In genomic region chr13:28658796-28659610, GRCh38 we compare ENCODE assay signal across 9 cellular contexts. TPM values are rescaled to one million over a fixed set of nuclear protein-coding genes. Genes with fewer than 3 reads are reported as not detected.
DNase-seq lines count a peak whose midpoint lies in the region; ATAC-seq, FAIRE-seq and TF ChIP-seq lines count a peak whose summit lies in the region.
"Had no signal": no experiment of that assay in that cellular context is flagged by ENCODE, and none has a peak within 500 bp of the region (broad histone marks: within the 10 kb centered on the region; RNA-seq: fewer than 3 reads in every experiment).

A gene with protein sequence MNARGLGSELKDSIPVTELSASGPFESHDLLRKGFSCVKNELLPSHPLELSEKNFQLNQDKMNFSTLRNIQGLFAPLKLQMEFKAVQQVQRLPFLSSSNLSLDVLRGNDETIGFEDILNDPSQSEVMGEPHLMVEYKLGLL (plus strand): TSS chr13:28659130. CDS start chr13:28659185, 55 bp downstream.

- H2AFZ ChIP-seq in keratinocyte (ENCODE audit: control insufficient read depth, low read length): peak within 1 kb of the TSS; percentile 88

- peak; percentile 89 for ATAC-seq in GM18907 (IDR thresholded peaks at IDR 0.05; ENCODE audit: unreplicated experiment)
- ATAC-seq in HG03139 (IDR thresholded peaks at IDR 0.05; ENCODE audit: unreplicated experiment): peak; percentile 85

- peak within 1 kb of the TSS; percentile 89 for H3K9ac ChIP-seq in keratinocyte (ENCODE audit: control insufficient read depth, extremely low read depth, insufficient read depth, low read length)

- peak; percentile 88 for DNase-seq in AG09319 (ENCODE audit: extremely low read depth, low read depth)
- DNase-seq in NCI-H460 (ENCODE audit: extremely low read depth, low read depth): peak; percentile 93
- DNase-seq in activated CD4-positive, alpha-beta T cell treated with anti-CD3 and anti-CD28 coated beads for 1 hour: peak; percentile 86
- DNase-seq in cerebellar nuclear complex (lab: John Stamatoyannopoulos, UW): peak; percentile 21 to 64
- peak; percentile 30 for DNase-seq in keratinocyte (ENCODE audit: low read depth, low spot score)
- DNase-seq in stimulated activated CD4-positive, alpha-beta T cell treated with anti-CD3 and anti-CD28 coated beads, Interleukin-15, amount 100 ng/mL, for 1 hour (ENCODE audit: low read depth in 1 of 2, low spot score in 1 of 2): peak; percentile 70 to 89

- no peaks in the 10 kb centered on the region for H3K27me3 ChIP-seq in keratinocyte (ENCODE audit: control insufficient read depth, extremely low read depth, insufficient read depth, low read length)

- H3K4me2 ChIP-seq in keratinocyte (ENCODE audit: control insufficient read depth, extremely low read depth, insufficient read depth, low read depth, low read length): peak within 1 kb of the TSS; percentile 93

- no peaks in the 10 kb centered on the region for H3K9me3 ChIP-seq in keratinocyte (ENCODE audit: control insufficient read depth, low read depth, low read length)

- FAIRE-seq in keratinocyte (lab: Jason Lieb, UNC): peak; percentile 61
- FAIRE-seq: TTC549 had no signal

- peaks cover 6% of the 10 kb centered on the region for H4K20me1 ChIP-seq in keratinocyte (ENCODE audit: control insufficient read depth, extremely low read depth, insufficient read depth, low read length)

- H3K79me2 ChIP-seq in keratinocyte (ENCODE audit: control insufficient read depth, insufficient read depth, low read length): peaks cover 78% of the 10 kb centered on the region

- H3K9me1 ChIP-seq in keratinocyte (ENCODE audit: control insufficient read depth, extremely low read depth, insufficient read depth, low read length): peaks cover 2% of the 10 kb centered on the region

- H3K4me3 ChIP-seq in keratinocyte (ENCODE audit: control insufficient read depth in 2 of 3, extremely low read depth in 1 of 3, insufficient read depth in 2 of 3, low read depth in 1 of 3, low read length in 3 of 3): peak within 1 kb of the TSS; percentile 76 to 100 (median 90)

- peak within 1 kb of the TSS; percentile 91 for H3K27ac ChIP-seq in keratinocyte (ENCODE audit: control insufficient read depth, insufficient read depth, low read length)

- TF ChIP-seq CTCF in AG09319 (IDR thresholded peaks at IDR 0.05; ENCODE audit: low read depth, low read length): no peak; the same call in 1 of the 2 replicates
- TF ChIP-seq CTCF in keratinocyte (optimal IDR thresholded peaks at IDR 0.05 in 1 of 3, IDR thresholded peaks at IDR 0.05 in 1 of 3, conservative IDR thresholded peaks at IDR 0.05 in 1 of 3; ENCODE audit: extremely low read depth in 1 of 3, insufficient read depth in 2 of 3, low read length in 3 of 3): peak in 1 of 3 experiments; percentile 12

- peaks cover 6 to 20% of the 10 kb centered on the region in 2 experiments for H3K36me3 ChIP-seq in keratinocyte (ENCODE audit: control insufficient read depth in 2 of 2, extremely low read depth in 1 of 2, insufficient read depth in 2 of 2, low read length in 2 of 2)

- dilution Hi-C loops in keratinocyte (cut with MboI; ENCODE audit: extremely low pct_ligation_motif_present, low sequenced_read_pairs): no loop called here

- H3K4me1 ChIP-seq in keratinocyte (ENCODE audit: control insufficient read depth, extremely low read depth, insufficient read depth, low read length): peaks cover 28% of the 10 kb centered on the region

RNA-seq across cellular contexts. Expression of the gene that starts here (rescaled TPM):
- 112 and 120 TPM in 2 replicates for total RNA-seq in NCI-H460 (2014; rRNA removed; shearing (Covaris generic))
- 41.3 and 58.2 TPM in 2 replicates for polyA plus RNA-seq in NCI-H460 (2014; cell fraction: nucleus; rRNA removed)
- polyA plus RNA-seq in keratinocyte: 67.6 to 136 TPM (median 98.9 TPM) in 3 replicates
- 18.6 TPM for polyA plus RNA-seq in keratinocyte (2011; ENCODE audit: low read depth)
- polyA plus RNA-seq in keratinocyte (2011; cell fraction: cytosol; rRNA removed): 65.9 and 118 TPM in 2 replicates
- 26.0 and 47.9 TPM in 2 replicates for polyA plus RNA-seq in keratinocyte (2011; cell fraction: nucleus; rRNA removed)
- polyA plus RNA-seq in keratinocyte (2012; ENCODE audit: low replicate concordance): 116 and 188 TPM in 2 replicates
- 7.4 to 79.3 TPM (median 28.0 TPM) in 3 replicates for polyA minus RNA-seq in keratinocyte
- 50.5 TPM for polyA minus RNA-seq in keratinocyte (2011; cell fraction: cytosol; rRNA and poly(A)+ RNA removed)
- 12.8 and 20.5 TPM in 2 replicates for polyA minus RNA-seq in keratinocyte (2011; cell fraction: nucleus; rRNA and poly(A)+ RNA removed)

Comparison
In these comparisons a context has a peak if more than half of its experiments do, and no peak if none do; other contexts are left out.
1. Peak in every context shown above with its lines: DNase-seq, ATAC-seq, H3K4me3 ChIP-seq and H3K27ac ChIP-seq.
2. DNase-seq: peak in every context shown above with its lines; median percentile 93 in NCI-H460; 88 in AG09319; 86 in activated CD4-positive, alpha-beta T cell treated with anti-CD3 and anti-CD28 coated beads for 1 hour; 80 in stimulated activated CD4-positive, alpha-beta T cell treated with anti-CD3 and anti-CD28 coated beads, Interleukin-15, amount 100 ng/mL, for 1 hour; 42 in cerebellar nuclear complex; 30 in keratinocyte.